ENCODE assay signal across 8 cellular contexts in the genomic region with DNA sequence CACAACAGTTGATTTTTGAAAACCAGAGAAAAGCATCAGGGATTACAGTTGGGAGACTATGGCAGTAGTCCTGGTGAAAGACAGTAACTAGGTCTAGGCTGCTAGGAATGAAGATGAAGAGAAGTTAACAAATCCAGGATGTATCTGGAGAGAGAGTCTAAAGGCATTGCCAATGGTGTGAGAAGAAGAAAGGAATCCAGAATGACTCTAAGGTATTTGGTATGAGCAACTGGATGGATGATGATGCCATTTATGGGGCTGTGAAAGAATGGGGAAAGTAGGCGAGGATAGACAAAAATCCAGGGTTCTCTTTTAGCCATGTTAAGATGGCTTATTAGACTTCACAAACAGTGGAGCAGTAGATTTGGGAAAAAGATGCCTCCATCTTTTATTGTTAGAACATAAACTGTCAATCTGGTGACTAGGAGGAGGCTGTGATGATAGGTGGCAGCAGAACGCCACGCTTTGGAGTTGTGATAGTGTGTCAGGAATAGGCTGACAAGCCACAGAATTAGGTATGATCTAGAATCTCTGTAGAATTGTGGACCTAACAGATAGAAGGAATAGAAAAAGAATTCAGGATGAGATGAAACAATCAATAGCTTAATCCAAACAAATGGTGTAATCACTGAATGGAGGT. TPM values are rescaled to one million over a fixed set of nuclear protein-coding genes. Genes with fewer than 3 reads are reported as not detected.
DNase-seq lines count a peak whose midpoint lies in the region; ATAC-seq, FAIRE-seq and TF ChIP-seq lines count a peak whose summit lies in the region.
"Had no signal": no experiment of that assay in that cellular context is flagged by ENCODE, and none has a peak within 500 bp of the region (broad histone marks: within the 10 kb centered on the region; RNA-seq: fewer than 3 reads in every experiment).

No MANE protein-coding gene starts in this region.

- H3K36me3 ChIP-seq in kidney (ENCODE audit: control insufficient read depth in 1 of 2, insufficient read depth in 2 of 2, low read length in 2 of 2): no peaks in the 10 kb centered on the region
- H3K36me3 ChIP-seq: SJSA1 had no signal

- peak; percentile 41 for FAIRE-seq in kidney (lab: Jason Lieb, UNC)

- no peaks in the 10 kb centered on the region for H3K4me1 ChIP-seq in kidney (ENCODE audit: control insufficient read depth in 1 of 2, insufficient read depth in 1 of 2, low read depth in 1 of 2, low read length in 2 of 2)
- H3K4me1 ChIP-seq: SJSA1 had no signal

- peak; percentile 33 for TF ChIP-seq CTCF in LNCaP clone FGC (IDR thresholded peaks at IDR 0.05; ENCODE audit: control insufficient read depth, extremely low read depth, insufficient read depth)
- TF ChIP-seq CTCF in kidney (IDR thresholded peaks at IDR 0.05; ENCODE audit: borderline replicate concordance, extremely low read depth, insufficient read depth): peak; percentile 74

- H3K27ac ChIP-seq in kidney (ENCODE audit: low read depth in 2 of 2, low read length in 2 of 2): no peak overlapping the region
- H3K27ac ChIP-seq: SJSA1 had no signal

- ATAC-seq in GM18498 (IDR thresholded peaks at IDR 0.05; ENCODE audit: unreplicated experiment): peak; percentile 80

- intact Hi-C loops in kidney (cut with DNase I): no loop called here

- no peaks in the 10 kb centered on the region for H3K9me3 ChIP-seq in kidney (ENCODE audit: control insufficient read depth in 1 of 2, low read length in 2 of 2)
- H3K9me3 ChIP-seq: SJSA1 had no signal

- no peak overlapping the region for H3K9ac ChIP-seq in kidney (ENCODE audit: low read length in 2 of 2)

- H3K4me3 ChIP-seq in LNCaP clone FGC (ENCODE audit: low read depth, low read length) (no peak overlapping the region), kidney (ENCODE audit: low read length in 2 of 2) (no peak overlapping the region)
- H3K4me3 ChIP-seq: SJSA1 had no signal

- DNase-seq in LNCaP clone FGC (ENCODE audit: low read depth): no peak
- peak; percentile 13 to 26 for DNase-seq in activated T-helper 1 cell treated with anti-CD3 and anti-CD28 coated beads, Interleukin-2, amount 50 U/mL, for 16 hours (ENCODE audit: low read depth in 1 of 2, low spot score in 1 of 2)
- no peak for DNase-seq in kidney
- DNase-seq in stimulated activated naive CD4-positive, alpha-beta T cell (lab: John Stamatoyannopoulos, UW): peak; percentile 11 to 68 (median 44)
- no peak for DNase-seq in NCI-H146 treated with DMSO at 0.1 percent for 48 hours (lab: John Stamatoyannopoulos, UW; ENCODE audit: unreplicated experiment)
- no peak for DNase-seq in glomerular visceral epithelial cell (ENCODE audit: extremely low spot score)

RNA-seq across cellular contexts. Expression of gene JADE1, which starts 27.3 kb away (rescaled TPM):
- total RNA-seq in kidney: 119 TPM
- 23.0 TPM for polyA plus RNA-seq in kidney (ENCODE audit: insufficient read depth, low read depth, low replicate concordance)

Comparison
In these comparisons a context has a peak if more than half of its experiments do, and no peak if none do; other contexts are left out.
1. DNase-seq: peak in activated T-helper 1 cell treated with anti-CD3 and anti-CD28 coated beads, Interleukin-2, amount 50 U/mL, for 16 hours (2 of 2) and stimulated activated naive CD4-positive, alpha-beta T cell (6 of 6); none in LNCaP clone FGC (single experiment), kidney (single experiment), NCI-H146 treated with DMSO at 0.1 percent for 48 hours (single experiment) and glomerular visceral epithelial cell (single experiment).